In genomic region chr1:1042831-1043230, GRCh38 we compare ENCODE assay signal across 2 cellular contexts.
TF ChIP-seq lines count a peak whose summit lies in the region.

No MANE protein-coding gene starts in this region.

TF ChIP-seq in HepG2, 621 proteins besides CTCF, POLR2A, EP300 and RAD21:
- TF ChIP-seq, protein P1, sequence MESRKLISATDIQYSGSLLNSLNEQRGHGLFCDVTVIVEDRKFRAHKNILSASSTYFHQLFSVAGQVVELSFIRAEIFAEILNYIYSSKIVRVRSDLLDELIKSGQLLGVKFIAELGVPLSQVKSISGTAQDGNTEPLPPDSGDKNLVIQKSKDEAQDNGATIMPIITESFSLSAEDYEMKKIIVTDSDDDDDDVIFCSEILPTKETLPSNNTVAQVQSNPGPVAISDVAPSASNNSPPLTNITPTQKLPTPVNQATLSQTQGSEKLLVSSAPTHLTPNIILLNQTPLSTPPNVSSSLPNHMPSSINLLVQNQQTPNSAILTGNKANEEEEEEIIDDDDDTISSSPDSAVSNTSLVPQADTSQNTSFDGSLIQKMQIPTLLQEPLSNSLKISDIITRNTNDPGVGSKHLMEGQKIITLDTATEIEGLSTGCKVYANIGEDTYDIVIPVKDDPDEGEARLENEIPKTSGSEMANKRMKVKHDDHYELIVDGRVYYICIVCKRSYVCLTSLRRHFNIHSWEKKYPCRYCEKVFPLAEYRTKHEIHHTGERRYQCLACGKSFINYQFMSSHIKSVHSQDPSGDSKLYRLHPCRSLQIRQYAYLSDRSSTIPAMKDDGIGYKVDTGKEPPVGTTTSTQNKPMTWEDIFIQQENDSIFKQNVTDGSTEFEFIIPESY (CRISPR knock-in tag; IDR thresholded peaks at IDR 0.05) = peak; percentile 74
- no peak for TF ChIP-seq FOXK2 (IDR thresholded peaks at IDR 0.05)
- no peak for TF ChIP-seq SRSF9 (IDR thresholded peaks at IDR 0.05; ENCODE audit: borderline replicate concordance, insufficient read depth, low read depth, low read length, poor library complexity, severe bottlenecking)
- peak; percentile 8 for TF ChIP-seq AGO2 (optimal IDR thresholded peaks at IDR 0.05; ENCODE audit: low read depth, low read length)

TF ChIP-seq in K562, 482 proteins besides CTCF, POLR2A, EP300 and RAD21:
- TF ChIP-seq ZNF644 (tag; IDR thresholded peaks at IDR 0.05; ENCODE audit: low read depth) (no peak), POLR2G (IDR thresholded peaks at IDR 0.05; ENCODE audit: low read depth, low read length) (0 out of 2 replicates have a peak, but pooled peaks have one; percentile 11)
- TF ChIP-seq, protein P1 (CRISPR knock-in tag; IDR thresholded peaks at IDR 0.05) = peak; percentile 98
